In genomic region chr13:113238542-113238941, GRCh38 we compare ENCODE assay signal across 1 cellular context.
TF ChIP-seq lines count a peak whose summit lies in the region.

No MANE protein-coding gene starts in this region.

TF ChIP-seq in HCT116, 20 proteins besides CTCF, POLR2A, EP300 and RAD21 (continued from another document):
- TF ChIP-seq REST (IDR thresholded peaks at IDR 0.05; ENCODE audit: low read depth) (no peak), ZNF274 (IDR thresholded peaks at IDR 0.05; ENCODE audit: low read depth, low read length) (no peak), JUND (IDR thresholded peaks at IDR 0.05) (no peak), MAX (IDR thresholded peaks at IDR 0.05) (no peak), POLR2AphosphoS5 (IDR thresholded peaks at IDR 0.05; ENCODE audit: low read depth, low read length) (no peak), ATF3 (IDR thresholded peaks at IDR 0.05) (no peak), EZH2phosphoT487 (IDR thresholded peaks at IDR 0.05; ENCODE audit: borderline replicate concordance) (no peak), CEBPB (IDR thresholded peaks at IDR 0.05; ENCODE audit: low read depth) (no peak), SRF (IDR thresholded peaks at IDR 0.05; ENCODE audit: low read depth) (no peak)
